ENCODE assay signal across 1 cellular context in genomic region chr20:35160341-35160740, GRCh38. TPM values are rescaled to one million over a fixed set of nuclear protein-coding genes. Genes with fewer than 3 reads are reported as not detected.
"Had no signal": no experiment of that assay in that cellular context is flagged by ENCODE, and none has a peak within 500 bp of the region (broad histone marks: within the 10 kb centered on the region; RNA-seq: fewer than 3 reads in every experiment).

No MANE protein-coding gene starts in this region.

RNA-seq across cellular contexts. Expression of gene PROCR, which starts 11.5 kb away (rescaled TPM):
- total RNA-seq: neural crest cell had no signal
